Comparison of ENCODE assay signal across 8 cellular contexts in the genomic region with DNA sequence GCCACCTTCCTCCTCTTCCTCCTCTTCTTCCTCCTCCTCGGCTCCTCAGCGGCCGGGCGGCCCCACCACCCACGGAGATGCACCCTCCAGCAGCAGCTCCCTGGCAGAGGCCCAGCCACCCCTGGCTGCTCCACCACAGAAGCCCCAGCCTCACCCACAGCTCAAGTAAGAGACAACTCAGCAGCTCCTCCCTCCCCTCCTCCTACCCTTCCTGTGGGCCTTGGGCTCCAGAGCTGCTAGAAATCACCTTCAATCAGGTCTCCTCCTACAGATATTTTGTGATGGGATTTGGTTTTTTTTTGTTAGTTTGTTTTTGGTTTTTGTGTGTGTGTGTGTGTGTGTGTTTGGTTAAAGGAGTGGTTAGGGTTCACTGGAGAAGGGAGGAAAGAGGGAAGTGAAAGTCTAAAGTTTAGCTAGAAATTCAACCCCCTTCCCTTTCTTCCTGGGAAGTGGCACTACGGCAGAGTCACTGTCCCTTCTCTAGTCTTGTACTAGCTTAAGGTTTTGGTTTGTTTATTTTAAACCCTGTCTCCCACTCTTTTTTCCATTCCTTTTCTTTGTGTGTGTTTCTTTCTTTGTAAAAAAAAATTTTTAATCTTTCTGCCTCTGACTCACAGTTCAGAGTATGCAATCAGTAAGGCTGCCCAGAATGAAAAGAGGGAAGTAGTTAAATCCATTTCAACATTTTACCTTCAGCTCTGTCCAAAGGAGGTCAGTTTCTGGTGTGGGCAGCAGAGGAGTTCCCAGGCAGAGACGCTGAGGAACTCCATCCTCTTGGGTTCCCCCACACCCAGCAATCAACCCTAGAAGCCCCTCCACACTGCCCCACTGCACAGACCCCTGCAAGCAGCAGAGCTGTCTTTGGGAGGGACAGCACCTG.
DNase-seq lines count a peak whose midpoint lies in the region; ATAC-seq and TF ChIP-seq lines count a peak whose summit lies in the region.

No MANE protein-coding gene starts in this region.

- H3K4me1 ChIP-seq in DND-41 (ENCODE audit: insufficient read depth, low read length), result peaks cover 61% of the 10 kb centered on the region

- peak overlapping the region; percentile 56 for H3K4me2 ChIP-seq in DND-41 (ENCODE audit: insufficient read depth, low read length)

- H3K36me3 ChIP-seq in DND-41 (ENCODE audit: insufficient read depth, low read length), result no peaks in the 10 kb centered on the region

- ATAC-seq in DND-41 (ENCODE audit: insufficient read depth, low read depth) (peak; percentile 100), GM21528 (IDR thresholded peaks at IDR 0.05; ENCODE audit: low FRiP score, unreplicated experiment) (peak; percentile 77)

- no peaks in the 10 kb centered on the region for H3K9me3 ChIP-seq in DND-41 (ENCODE audit: insufficient read depth, low read length, severe bottlenecking)

- DNase-seq in DND-41, result peak; percentile 90
- peak; percentile 72 for DNase-seq in Kasumi-1 (lab: John Stamatoyannopoulos, UW)
- peak; percentile 39 for DNase-seq in activated T-helper 9 cell treated with anti-CD3 and anti-CD28 coated beads, Interleukin-2, amount 50 U/mL, for 16 hours (ENCODE audit: low read depth)
- peak; percentile 15 to 23 for DNase-seq in hippocampal formation (lab: John Stamatoyannopoulos, UW)
- DNase-seq in stimulated activated CD4-positive, alpha-beta T cell treated with anti-CD3 and anti-CD28 coated beads, TNF-alpha, amount 100 ng/mL, for 4 hours (ENCODE audit: low read depth in 3 of 3), result peak in 2 of 3 experiments; percentile 12 to 20
- no peak for DNase-seq in NCI-H128 (lab: John Stamatoyannopoulos, UW; ENCODE audit: unreplicated experiment)
- no peak for DNase-seq in iPS-NIHi7 (ENCODE audit: extremely low spot score)

- no peaks in the 10 kb centered on the region for H3K79me2 ChIP-seq in DND-41 (ENCODE audit: insufficient read depth, low read length)

- H3K9ac ChIP-seq in DND-41 (ENCODE audit: low read depth, low read length), result peak overlapping the region; percentile 40

- H3K4me3 ChIP-seq in DND-41 (ENCODE audit: low read depth in 1 of 2, low read length in 2 of 2), result peak overlapping the region in 1 of 2 experiments; percentile 3; a peak in 1 of 4 replicates

- no peaks in the 10 kb centered on the region for H3K27me3 ChIP-seq in DND-41 (ENCODE audit: insufficient read depth, low read length, poor library complexity)

- peak overlapping the region; percentile 79 for H3K27ac ChIP-seq in DND-41 (ENCODE audit: low read length)

- no peak for TF ChIP-seq CTCF in DND-41 (IDR thresholded peaks at IDR 0.05; ENCODE audit: borderline replicate concordance, extremely low read depth, low read length, poor library complexity, severe bottlenecking)

- peak overlapping the region; percentile 58; the same call in 1 of the 2 replicates for H2AFZ ChIP-seq in DND-41 (ENCODE audit: low read depth, low read length)

- H4K20me1 ChIP-seq in DND-41 (ENCODE audit: insufficient read depth, low read length), result no peaks in the 10 kb centered on the region

Comparison
In these comparisons a context has a peak if more than half of its experiments do, and no peak if none do; other contexts are left out.
1. DNase-seq: peak in DND-41 (single experiment), Kasumi-1 (2 of 2), activated T-helper 9 cell treated with anti-CD3 and anti-CD28 coated beads, Interleukin-2, amount 50 U/mL, for 16 hours (single experiment), hippocampal formation (2 of 2) and stimulated activated CD4-positive, alpha-beta T cell treated with anti-CD3 and anti-CD28 coated beads, TNF-alpha, amount 100 ng/mL, for 4 hours (2 of 3); none in NCI-H128 (single experiment) and iPS-NIHi7 (single experiment).